Comparison of ENCODE assay signal across 8 cellular contexts in genomic region chrX:68433155-68433980, GRCh38. TPM values are rescaled to one million over a fixed set of nuclear protein-coding genes. Genes with fewer than 3 reads are reported as not detected.
A peak's percentile ranks its signal among the peaks of the same experiment; 100 is the strongest.
DNase-seq lines count a peak whose midpoint lies in the region; ATAC-seq and TF ChIP-seq lines count a peak whose summit lies in the region.

Gene OPHN1 (minus strand): TSS chrX:68433495. CDS start chrX:68433020, 475 bp downstream.

- DNase-seq in stimulated activated CD4-positive, alpha-beta T cell treated with anti-CD3 and anti-CD28 coated beads, Interleukin-15, amount 100 ng/mL, for 24 hours = peak; percentile 36
- DNase-seq in stimulated activated CD4-positive, alpha-beta T cell treated with anti-CD3 and anti-CD28 coated beads, Interleukin-2, amount 100 ng/mL, for 48 hours = no peak
- DNase-seq in NCI-H69 (lab: John Stamatoyannopoulos, UW) (peak; percentile 40), ascending aorta (ENCODE audit: low spot score in 2 of 2) (peak; percentile 8 to 80), heart left ventricle (peak; percentile 74 to 86 (median 81))
- no peak for DNase-seq in central memory CD4-positive, alpha-beta T cell

- ATAC-seq in heart left ventricle = peak; percentile 90 to 95 (median 94)
- ATAC-seq in GM21515 (IDR thresholded peaks at IDR 0.05; ENCODE audit: unreplicated experiment) = no peak

- no peaks in the 10 kb centered on the region for H3K4me1 ChIP-seq in ascending aorta
- H3K4me1 ChIP-seq in heart left ventricle = peaks cover 0 to 9% (median 0%) of the 10 kb centered on the region in 12 donors
- peaks cover 6 to 7% of the 10 kb centered on the region in 2 experiments for H3K4me1 ChIP-seq in neutrophil (ENCODE audit: control insufficient read depth in 1 of 2, insufficient read depth in 1 of 2, low read depth in 1 of 2, low read length in 1 of 2)

- intact Hi-C loops in ascending aorta (cut with DNase I) (loop anchor here (2.0 kb wide), 1 partner anchor 65 kb away; the partner anchor contains the start of gene YIPF6), heart left ventricle (cut with DNase I) (loop anchor here in 1 of 10 donors (10.0 kb wide), 1 partner anchor 189 kb away; no protein-coding TSS in a partner anchor)

- WGBS in heart left ventricle, 4 donors = 0 to 39% (median 15%) methylated on average over 45 to 57 of the region's 57 CpGs

- TF ChIP-seq POLR2A in heart left ventricle (IDR thresholded peaks at IDR 0.05) = peak in 1 of 2 donors; percentile 36

- H3K9me3 ChIP-seq in ascending aorta (no peaks in the 10 kb centered on the region), heart left ventricle (no peaks in the 10 kb centered on the region), neutrophil (no peaks in the 10 kb centered on the region)

- no peak for TF ChIP-seq CTCF in ascending aorta (IDR thresholded peaks at IDR 0.05)
- no peak for TF ChIP-seq CTCF in heart left ventricle (IDR thresholded peaks at IDR 0.05)
- TF ChIP-seq CTCF in neutrophil (IDR thresholded peaks at IDR 0.05) = no peak

- H3K4me3 ChIP-seq in ascending aorta (peak within 1 kb of the TSS; percentile 50 to 73), heart left ventricle (peak within 1 kb of the TSS; percentile 53 to 90 (median 70)), neutrophil (ENCODE audit: low read depth in 1 of 2, low read length in 1 of 2) (peak within 1 kb of the TSS; percentile 43 to 54)

- H3K27ac ChIP-seq in ascending aorta = peak within 1 kb of the TSS; percentile 78 to 81
- peak within 1 kb of the TSS; percentile 72 to 94 (median 86) for H3K27ac ChIP-seq in heart left ventricle
- H3K27ac ChIP-seq in neutrophil = no peak within 1 kb of the TSS

- H3K36me3 ChIP-seq in ascending aorta = no peaks in the 10 kb centered on the region
- H3K36me3 ChIP-seq in heart left ventricle = peaks cover 0 to 4% (median 0%) of the 10 kb centered on the region in 9 donors
- H3K36me3 ChIP-seq in neutrophil = no peaks in the 10 kb centered on the region

- no peaks in the 10 kb centered on the region for H3K27me3 ChIP-seq in ascending aorta
- peaks cover 0 to 18% (median 0%) of the 10 kb centered on the region in 9 donors for H3K27me3 ChIP-seq in heart left ventricle
- peaks cover 20% of the 10 kb centered on the region for H3K27me3 ChIP-seq in neutrophil

RNA-seq across cellular contexts. Expression of gene OPHN1, which starts in this region (rescaled TPM):
- total RNA-seq in ascending aorta (5.6 TPM), heart left ventricle (1 to 10 TPM; 3.3 to 6.9 (median 5.7) TPM)
- 1 to 10 TPM in 1 of 2 donors, under 1 TPM in 1; 0.95 to 9.6 TPM for polyA plus RNA-seq in heart left ventricle

Comparison
In these comparisons a context has a peak if more than half of its experiments do, and no peak if none do; other contexts are left out.
1. DNase-seq: peak in stimulated activated CD4-positive, alpha-beta T cell treated with anti-CD3 and anti-CD28 coated beads, Interleukin-15, amount 100 ng/mL, for 24 hours (single experiment), NCI-H69 (single experiment), ascending aorta (2 of 2) and heart left ventricle (5 of 5); none in stimulated activated CD4-positive, alpha-beta T cell treated with anti-CD3 and anti-CD28 coated beads, Interleukin-2, amount 100 ng/mL, for 48 hours (0 of 2) and central memory CD4-positive, alpha-beta T cell (single experiment).
2. Peak in every context shown above with its lines, with median percentiles within 50 percentile points of each other: H3K4me3 ChIP-seq.